In the genomic region with DNA sequence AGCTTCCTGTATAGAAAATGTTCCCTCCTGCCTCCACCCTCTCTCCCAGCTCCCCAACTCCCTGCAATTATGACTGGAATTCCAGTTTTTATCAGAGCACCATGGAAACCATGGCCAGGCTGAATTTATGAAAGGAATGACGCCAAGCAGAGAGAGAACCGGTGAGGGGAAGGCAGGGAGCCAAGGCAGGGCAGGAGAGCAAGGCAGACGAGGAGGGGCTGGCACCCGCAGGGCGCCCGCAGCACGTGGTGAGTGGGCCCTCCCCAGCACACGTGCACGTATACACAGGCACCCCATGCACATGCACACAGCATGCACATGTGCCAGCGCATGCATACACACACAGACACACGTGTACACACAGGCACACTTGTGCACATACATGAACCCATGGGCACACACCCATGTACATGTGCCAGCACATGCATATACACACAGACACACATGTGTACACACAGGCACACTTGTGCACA, we compare ENCODE assay signal across 1 cellular context.
TF ChIP-seq lines count a peak whose summit lies in the region.

No MANE protein-coding gene starts in this region.

TF ChIP-seq in K562, 482 proteins besides CTCF, POLR2A, EP300 and RAD21:
- TF ChIP-seq KDM1A (IDR thresholded peaks at IDR 0.05) (peak in 1 of 2 experiments; percentile 97; a peak in 2 of 4 replicates), BHLHE40 (IDR thresholded peaks at IDR 0.05; ENCODE audit: low read length) (0 out of 2 replicates have a peak, but pooled peaks have one; percentile 12), SUPT5H (IDR thresholded peaks at IDR 0.05) (0 out of 2 replicates have a peak, but pooled peaks have one; percentile 30), SNRNP70 (optimal IDR thresholded peaks at IDR 0.05; ENCODE audit: low read depth, low read length) (no peak), ARID2 (IDR thresholded peaks at IDR 0.05) (peak; percentile 85; the same call in 1 of the 2 replicates)
- TF ChIP-seq, protein P1, sequence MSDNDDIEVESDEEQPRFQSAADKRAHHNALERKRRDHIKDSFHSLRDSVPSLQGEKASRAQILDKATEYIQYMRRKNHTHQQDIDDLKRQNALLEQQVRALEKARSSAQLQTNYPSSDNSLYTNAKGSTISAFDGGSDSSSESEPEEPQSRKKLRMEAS (CRISPR knock-in tag; IDR thresholded peaks at IDR 0.05), result peak; percentile 78
- TF ChIP-seq, protein P2, sequence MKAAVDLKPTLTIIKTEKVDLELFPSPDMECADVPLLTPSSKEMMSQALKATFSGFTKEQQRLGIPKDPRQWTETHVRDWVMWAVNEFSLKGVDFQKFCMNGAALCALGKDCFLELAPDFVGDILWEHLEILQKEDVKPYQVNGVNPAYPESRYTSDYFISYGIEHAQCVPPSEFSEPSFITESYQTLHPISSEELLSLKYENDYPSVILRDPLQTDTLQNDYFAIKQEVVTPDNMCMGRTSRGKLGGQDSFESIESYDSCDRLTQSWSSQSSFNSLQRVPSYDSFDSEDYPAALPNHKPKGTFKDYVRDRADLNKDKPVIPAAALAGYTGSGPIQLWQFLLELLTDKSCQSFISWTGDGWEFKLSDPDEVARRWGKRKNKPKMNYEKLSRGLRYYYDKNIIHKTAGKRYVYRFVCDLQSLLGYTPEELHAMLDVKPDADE (conservative IDR thresholded peaks at IDR 0.05; ENCODE audit: control insufficient read depth, low read depth, low read length), result 0 out of 2 replicates have a peak, but pooled peaks have one; percentile 40
- TF ChIP-seq, protein P3, sequence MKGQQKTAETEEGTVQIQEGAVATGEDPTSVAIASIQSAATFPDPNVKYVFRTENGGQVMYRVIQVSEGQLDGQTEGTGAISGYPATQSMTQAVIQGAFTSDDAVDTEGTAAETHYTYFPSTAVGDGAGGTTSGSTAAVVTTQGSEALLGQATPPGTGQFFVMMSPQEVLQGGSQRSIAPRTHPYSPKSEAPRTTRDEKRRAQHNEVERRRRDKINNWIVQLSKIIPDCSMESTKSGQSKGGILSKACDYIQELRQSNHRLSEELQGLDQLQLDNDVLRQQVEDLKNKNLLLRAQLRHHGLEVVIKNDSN (CRISPR knock-in tag; IDR thresholded peaks at IDR 0.05), result peak; percentile 28; the same call in 1 of the 2 replicates
- TF ChIP-seq, protein P4, sequence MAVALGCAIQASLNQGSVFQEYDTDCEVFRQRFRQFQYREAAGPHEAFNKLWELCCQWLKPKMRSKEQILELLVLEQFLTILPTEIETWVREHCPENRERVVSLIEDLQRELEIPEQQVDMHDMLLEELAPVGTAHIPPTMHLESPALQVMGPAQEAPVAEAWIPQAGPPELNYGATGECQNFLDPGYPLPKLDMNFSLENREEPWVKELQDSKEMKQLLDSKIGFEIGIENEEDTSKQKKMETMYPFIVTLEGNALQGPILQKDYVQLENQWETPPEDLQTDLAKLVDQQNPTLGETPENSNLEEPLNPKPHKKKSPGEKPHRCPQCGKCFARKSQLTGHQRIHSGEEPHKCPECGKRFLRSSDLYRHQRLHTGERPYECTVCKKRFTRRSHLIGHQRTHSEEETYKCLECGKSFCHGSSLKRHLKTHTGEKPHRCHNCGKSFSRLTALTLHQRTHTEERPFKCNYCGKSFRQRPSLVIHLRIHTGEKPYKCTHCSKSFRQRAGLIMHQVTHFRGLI (CRISPR knock-in tag; IDR thresholded peaks at IDR 0.05), result no peak
- TF ChIP-seq, protein P5, sequence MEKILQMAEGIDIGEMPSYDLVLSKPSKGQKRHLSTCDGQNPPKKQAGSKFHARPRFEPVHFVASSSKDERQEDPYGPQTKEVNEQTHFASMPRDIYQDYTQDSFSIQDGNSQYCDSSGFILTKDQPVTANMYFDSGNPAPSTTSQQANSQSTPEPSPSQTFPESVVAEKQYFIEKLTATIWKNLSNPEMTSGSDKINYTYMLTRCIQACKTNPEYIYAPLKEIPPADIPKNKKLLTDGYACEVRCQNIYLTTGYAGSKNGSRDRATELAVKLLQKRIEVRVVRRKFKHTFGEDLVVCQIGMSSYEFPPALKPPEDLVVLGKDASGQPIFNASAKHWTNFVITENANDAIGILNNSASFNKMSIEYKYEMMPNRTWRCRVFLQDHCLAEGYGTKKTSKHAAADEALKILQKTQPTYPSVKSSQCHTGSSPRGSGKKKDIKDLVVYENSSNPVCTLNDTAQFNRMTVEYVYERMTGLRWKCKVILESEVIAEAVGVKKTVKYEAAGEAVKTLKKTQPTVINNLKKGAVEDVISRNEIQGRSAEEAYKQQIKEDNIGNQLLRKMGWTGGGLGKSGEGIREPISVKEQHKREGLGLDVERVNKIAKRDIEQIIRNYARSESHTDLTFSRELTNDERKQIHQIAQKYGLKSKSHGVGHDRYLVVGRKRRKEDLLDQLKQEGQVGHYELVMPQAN (IDR thresholded peaks at IDR 0.05; ENCODE audit: borderline replicate concordance), result no peak
